In the genomic region with DNA sequence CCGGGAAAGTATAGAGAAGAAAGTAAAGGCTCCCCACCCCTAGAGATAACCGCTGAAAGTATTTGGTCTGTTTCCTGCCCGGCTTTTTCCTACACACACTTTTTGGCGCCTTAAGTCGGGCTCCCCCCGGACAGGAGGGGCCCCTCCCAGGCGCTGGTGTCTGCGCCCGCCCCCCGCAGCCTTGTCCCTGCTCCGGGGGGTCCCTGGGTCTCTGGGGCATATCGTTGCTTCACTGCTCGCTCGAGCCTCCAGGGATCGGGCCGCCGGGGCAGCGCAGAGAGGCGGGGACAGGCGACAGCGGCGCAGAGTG, we compare ENCODE assay signal across 8 cellular contexts. TPM values are rescaled to one million over a fixed set of nuclear protein-coding genes. Genes with fewer than 3 reads are reported as not detected.
DNase-seq lines count a peak whose midpoint lies in the region; ATAC-seq and TF ChIP-seq lines count a peak whose summit lies in the region.

No MANE protein-coding gene starts in this region.

- BruUV-seq in A673 (replicated peaks; lab: Mats Ljungman, UMichigan): no TSS peak

- H3K4me3 ChIP-seq in A673 (ENCODE audit: low read depth, low read length, poor library complexity, severe bottlenecking) (peak overlapping the region; percentile 35), HAP-1 (peak overlapping the region; percentile 33), astrocyte of the cerebellum (ENCODE audit: low read depth, low read length) (peak overlapping the region; percentile 21), mucosa of descending colon (peak overlapping the region; percentile 21)

- no peaks in the 10 kb centered on the region for H3K27me3 ChIP-seq in A673 (replicated peaks; ENCODE audit: insufficient read depth, low read depth, low read length, poor library complexity)
- no peaks in the 10 kb centered on the region for H3K27me3 ChIP-seq in HAP-1 (ENCODE audit: low read depth)

- no peaks in the 10 kb centered on the region for H3K9me3 ChIP-seq in A673 (ENCODE audit: low read depth, low read length, poor library complexity, severe bottlenecking)
- H3K9me3 ChIP-seq in HAP-1: no peaks in the 10 kb centered on the region
- no peaks in the 10 kb centered on the region for H3K9me3 ChIP-seq in mucosa of descending colon

- no peak for ATAC-seq in mucosa of descending colon
- no peak for ATAC-seq in GM21825 (IDR thresholded peaks at IDR 0.05; ENCODE audit: unreplicated experiment)

- H3K27ac ChIP-seq in A673 (ENCODE audit: low read depth, low read length, poor library complexity, severe bottlenecking): no peak overlapping the region

- H3K4me1 ChIP-seq in A673 (ENCODE audit: insufficient read depth, low read length, poor library complexity, severe bottlenecking) (peaks cover 18% of the 10 kb centered on the region), HAP-1 (peaks cover 31% of the 10 kb centered on the region), mucosa of descending colon (ENCODE audit: low read depth) (peaks cover 66% of the 10 kb centered on the region)

- intact Hi-C loops in A673 (cut with micrococcal nuclease; ENCODE audit: unreplicated experiment): no loop called here
- intact Hi-C loops in mucosa of descending colon (cut with DNase I, micrococcal nuclease): no loop called here

- H3K36me3 ChIP-seq in A673 (ENCODE audit: insufficient read depth, low read length, poor library complexity, severe bottlenecking): peaks cover 4% of the 10 kb centered on the region
- 0 out of 2 replicates have a peak, but pooled peaks cover 8% of the 10 kb centered on the region for H3K36me3 ChIP-seq in HAP-1 (replicated peaks)
- H3K36me3 ChIP-seq in mucosa of descending colon (ENCODE audit: low read depth): no peaks in the 10 kb centered on the region

- DNase-seq in A673 (ENCODE audit: low spot score): no peak
- DNase-seq in HAP-1 (ENCODE audit: low spot score in 2 of 2): no peak
- DNase-seq in astrocyte of the cerebellum (ENCODE audit: low read depth): no peak
- DNase-seq in mucosa of descending colon: peak in 1 of 3 donors; percentile 76
- DNase-seq in HCEC 1CT: no peak
- no peak for DNase-seq in NCI-H2107 (lab: John Stamatoyannopoulos, UW)
- DNase-seq in NCI-H345 treated with DMSO at 0.1 percent for 48 hours (lab: John Stamatoyannopoulos, UW; ENCODE audit: unreplicated experiment): no peak

- TF ChIP-seq CTCF in A673 (conservative IDR thresholded peaks at IDR 0.05; ENCODE audit: low read depth, low read length): no peak
- no peak for TF ChIP-seq CTCF in astrocyte of the cerebellum (IDR thresholded peaks at IDR 0.05; ENCODE audit: low read depth, low read length, missing control alignments)
- no peak for TF ChIP-seq CTCF in mucosa of descending colon (IDR thresholded peaks at IDR 0.05)

- in situ Hi-C loops in HAP-1 (cut with MboI; ENCODE audit: low sequenced_read_pairs) (no loop called here), astrocyte of the cerebellum (cut with HindIII; ENCODE audit: low sequenced_read_pairs) (no loop called here)

- POLR2A ChIA-PET in A673 (lab: Charles Lee; ENCODE audit: low non-redundant PET): no interaction called here

- CTCF ChIA-PET in A673 (lab: Charles Lee): no interaction called here

RNA-seq across cellular contexts. Expression of a gene that starts 0.9 kb away (rescaled TPM):
- total RNA-seq in A673 (2021) (0.90 and 1.1 TPM in 2 replicates), mucosa of descending colon (100 to 1,000 TPM in 2 of 3 donors, 10 to 100 TPM in 1; 43.5 to 137 (median 129) TPM)

RNA-seq across cellular contexts. Expression of a gene that starts 6.0 kb away (rescaled TPM):
- total RNA-seq in A673 (2021): 123 and 127 TPM in 2 replicates
- 100 to 1,000 TPM; 364 to 415 (median 378) TPM for total RNA-seq in mucosa of descending colon

RNA-seq across cellular contexts. Expression of a gene that starts 8.1 kb away (rescaled TPM):
- total RNA-seq in A673 (2021) (45.0 and 45.4 TPM in 2 replicates), mucosa of descending colon (100 to 1,000 TPM; 138 to 253 (median 167) TPM)

RNA-seq across cellular contexts. Expression of a gene that starts 15.5 kb away (rescaled TPM):
- total RNA-seq in A673 (2021): 88.7 and 117 TPM in 2 replicates
- total RNA-seq in mucosa of descending colon: 10 to 100 TPM; 67.1 to 86.8 (median 82.1) TPM

RNA-seq across cellular contexts. Expression of a gene that starts 15.9 kb away (rescaled TPM):
- total RNA-seq in A673 (2021) (17.5 and 20.4 TPM in 2 replicates), mucosa of descending colon (10 to 100 TPM in 2 of 3 donors, 1 to 10 TPM in 1; 9.2 to 42.4 (median 24.7) TPM)

Comparison
In these comparisons a context has a peak if more than half of its experiments do, and no peak if none do; other contexts are left out.
1. RNA of a gene that starts 0.9 kb away (total RNA-seq): 43.5 to 137 TPM in mucosa of descending colon; 0.90 to 1.1 TPM in A673; every median in the first group is over 10 times any median in the second.
2. Peak in every context shown above with its lines, with median percentiles within 50 percentile points of each other: H3K4me3 ChIP-seq.